Comparison of ENCODE assay signal across 17 cellular contexts in genomic region chr5:136164226-136164625, GRCh38. TPM values are rescaled to one million over a fixed set of nuclear protein-coding genes. Genes with fewer than 3 reads are reported as not detected.
"Had no signal": no experiment of that assay in that cellular context is flagged by ENCODE, and none has a peak within 500 bp of the region (broad histone marks: within the 10 kb centered on the region; RNA-seq: fewer than 3 reads in every experiment).

No MANE protein-coding gene starts in this region.

- FAIRE-seq: kidney had no signal

- DNase-seq: activated CD4-positive, alpha-beta T cell treated with anti-CD3 and anti-CD28 coated beads, Interleukin-2, amount 50 U/mL, for 1 hour; activated CD4-positive, CD25-positive, alpha-beta regulatory T cell; activated gamma-delta T cell treated with Interleukin-2 at 50 U/mL for 16 hours; activated naive CD8-positive, alpha-beta T cell treated with anti-CD3 and anti-CD28 coated beads for 36 hours; activated T-cell treated with anti-CD3 and anti-CD28 coated beads, Interleukin-2, amount 50 U/mL, for 24 hours; brain microvascular endothelial cell; dermis blood vessel endothelial cell; kidney; left ventricle myocardium inferior; mesendoderm; nephron progenitor cell; stimulated activated CD4-positive, alpha-beta T cell treated with anti-CD3 and anti-CD28 coated beads, Interleukin-4, amount 100 ng/mL, for 24 hours; stimulated activated naive CD8-positive, alpha-beta T cell treated with anti-CD3 and anti-CD28 coated beads, Interleukin-15, amount 100 ng/mL, for 72 hours; testis had no signal

- H3K9me3 ChIP-seq: left ventricle myocardium inferior, testis had no signal

- ATAC-seq: stimulated activated naive CD8-positive, alpha-beta T cell treated with anti-CD3 and anti-CD28 coated beads, Interleukin-15, amount 100 ng/mL, for 72 hours had no signal

- H3K4me3 ChIP-seq: left ventricle myocardium inferior, testis had no signal

- H3K9me3 Mint-ChIP-seq: activated naive CD8-positive, alpha-beta T cell treated with anti-CD3 and anti-CD28 coated beads for 36 hours; activated T-cell treated with anti-CD3 and anti-CD28 coated beads, Interleukin-2, amount 50 U/mL, for 24 hours; nephron progenitor cell; stimulated activated naive CD8-positive, alpha-beta T cell treated with anti-CD3 and anti-CD28 coated beads, Interleukin-15, amount 100 ng/mL, for 72 hours had no signal

- H3K4me1 ChIP-seq: testis had no signal

- H3K4me3 Mint-ChIP-seq: activated naive CD8-positive, alpha-beta T cell treated with anti-CD3 and anti-CD28 coated beads for 36 hours; activated T-cell treated with anti-CD3 and anti-CD28 coated beads, Interleukin-2, amount 50 U/mL, for 24 hours; nephron progenitor cell; stimulated activated naive CD8-positive, alpha-beta T cell treated with anti-CD3 and anti-CD28 coated beads, Interleukin-15, amount 100 ng/mL, for 72 hours had no signal

- H3K36me3 Mint-ChIP-seq: activated naive CD8-positive, alpha-beta T cell treated with anti-CD3 and anti-CD28 coated beads for 36 hours had no signal

- H3K4me1 Mint-ChIP-seq: activated naive CD8-positive, alpha-beta T cell treated with anti-CD3 and anti-CD28 coated beads for 36 hours; nephron progenitor cell had no signal

- H3K27ac ChIP-seq: brain microvascular endothelial cell, left ventricle myocardium inferior, testis had no signal

- H3K27ac Mint-ChIP-seq: activated naive CD8-positive, alpha-beta T cell treated with anti-CD3 and anti-CD28 coated beads for 36 hours; activated T-cell treated with anti-CD3 and anti-CD28 coated beads, Interleukin-2, amount 50 U/mL, for 24 hours; nephron progenitor cell; stimulated activated naive CD8-positive, alpha-beta T cell treated with anti-CD3 and anti-CD28 coated beads, Interleukin-15, amount 100 ng/mL, for 72 hours had no signal

- H3K27me3 Mint-ChIP-seq: activated naive CD8-positive, alpha-beta T cell treated with anti-CD3 and anti-CD28 coated beads for 36 hours; stimulated activated naive CD8-positive, alpha-beta T cell treated with anti-CD3 and anti-CD28 coated beads, Interleukin-15, amount 100 ng/mL, for 72 hours had no signal

- H3K27me3 ChIP-seq: brain microvascular endothelial cell, testis had no signal

RNA-seq across cellular contexts. Expression of gene SMIM32, which starts 28.7 kb away (rescaled TPM):
- total RNA-seq: activated naive CD8-positive, alpha-beta T cell treated with anti-CD3 and anti-CD28 coated beads for 36 hours; dermis blood vessel endothelial cell; epithelial cell of proximal tubule; left ventricle myocardium inferior; omental fat pad; urinary bladder had no signal
